Comparison of ENCODE assay signal across 1 cellular context in the genomic region with DNA sequence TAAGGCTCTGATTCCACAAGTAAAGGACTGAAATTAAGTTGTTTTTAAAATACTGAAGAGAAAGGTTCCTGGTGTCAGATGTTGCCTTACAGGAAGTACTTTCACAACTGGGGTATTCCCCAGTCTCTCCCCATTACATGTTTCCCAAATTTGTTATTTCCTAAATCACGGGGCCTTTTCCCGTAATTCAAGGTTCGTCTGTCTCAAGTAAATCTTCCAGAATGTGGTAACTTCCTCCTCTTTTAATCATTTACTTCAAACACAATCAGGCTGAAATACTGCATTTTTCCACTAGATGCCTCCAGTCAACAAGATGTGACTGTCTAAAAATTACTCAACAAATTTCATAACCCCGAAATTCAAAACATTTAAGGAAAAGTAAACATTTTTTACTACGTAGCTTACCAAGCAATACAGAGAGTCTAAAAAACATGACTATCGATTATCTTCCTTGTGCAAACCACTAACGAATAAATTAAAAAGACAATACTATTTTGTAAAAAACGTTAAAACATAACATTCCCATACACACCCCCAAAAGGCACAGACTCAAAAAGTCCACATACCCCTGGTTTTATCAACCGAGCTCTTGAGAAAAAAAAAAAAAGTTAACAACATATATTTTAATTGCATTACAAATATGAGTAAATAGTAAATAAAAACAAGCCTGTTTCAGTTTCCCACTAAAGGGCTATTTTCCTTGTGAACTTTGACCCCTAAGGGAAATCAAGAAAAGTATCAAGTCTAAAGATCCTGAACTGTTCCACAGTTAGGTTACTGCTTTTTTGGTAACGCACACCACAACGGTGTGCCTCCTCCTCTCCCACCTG.
TF ChIP-seq lines count a peak whose summit lies in the region.

No MANE protein-coding gene starts in this region.

TF ChIP-seq in HEK293, 187 proteins besides CTCF, POLR2A, EP300 and RAD21 (continued from another document and continues in another):
- TF ChIP-seq, protein P1, sequence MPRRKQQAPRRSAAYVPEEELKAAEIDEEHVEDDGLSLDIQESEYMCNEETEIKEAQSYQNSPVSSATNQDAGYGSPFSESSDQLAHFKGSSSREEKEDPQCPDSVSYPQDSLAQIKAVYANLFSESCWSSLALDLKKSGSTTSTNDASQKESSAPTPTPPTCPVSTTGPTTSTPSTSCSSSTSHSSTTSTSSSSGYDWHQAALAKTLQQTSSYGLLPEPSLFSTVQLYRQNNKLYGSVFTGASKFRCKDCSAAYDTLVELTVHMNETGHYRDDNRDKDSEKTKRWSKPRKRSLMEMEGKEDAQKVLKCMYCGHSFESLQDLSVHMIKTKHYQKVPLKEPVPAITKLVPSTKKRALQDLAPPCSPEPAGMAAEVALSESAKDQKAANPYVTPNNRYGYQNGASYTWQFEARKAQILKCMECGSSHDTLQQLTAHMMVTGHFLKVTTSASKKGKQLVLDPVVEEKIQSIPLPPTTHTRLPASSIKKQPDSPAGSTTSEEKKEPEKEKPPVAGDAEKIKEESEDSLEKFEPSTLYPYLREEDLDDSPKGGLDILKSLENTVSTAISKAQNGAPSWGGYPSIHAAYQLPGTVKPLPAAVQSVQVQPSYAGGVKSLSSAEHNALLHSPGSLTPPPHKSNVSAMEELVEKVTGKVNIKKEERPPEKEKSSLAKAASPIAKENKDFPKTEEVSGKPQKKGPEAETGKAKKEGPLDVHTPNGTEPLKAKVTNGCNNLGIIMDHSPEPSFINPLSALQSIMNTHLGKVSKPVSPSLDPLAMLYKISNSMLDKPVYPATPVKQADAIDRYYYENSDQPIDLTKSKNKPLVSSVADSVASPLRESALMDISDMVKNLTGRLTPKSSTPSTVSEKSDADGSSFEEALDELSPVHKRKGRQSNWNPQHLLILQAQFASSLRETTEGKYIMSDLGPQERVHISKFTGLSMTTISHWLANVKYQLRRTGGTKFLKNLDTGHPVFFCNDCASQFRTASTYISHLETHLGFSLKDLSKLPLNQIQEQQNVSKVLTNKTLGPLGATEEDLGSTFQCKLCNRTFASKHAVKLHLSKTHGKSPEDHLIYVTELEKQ (tag by site-specific recombination; IDR thresholded peaks at IDR 0.05; ENCODE audit: borderline replicate concordance) = no peak
- TF ChIP-seq ZNF19 (tag by site-specific recombination; IDR thresholded peaks at IDR 0.05; ENCODE audit: low read depth) (no peak), OVOL3 (tag by site-specific recombination; IDR thresholded peaks at IDR 0.05) (no peak), ZNF391 (tag by site-specific recombination; IDR thresholded peaks at IDR 0.05; ENCODE audit: borderline replicate concordance, low read depth) (no peak), ZNF660 (tag by site-specific recombination; IDR thresholded peaks at IDR 0.05) (peak; percentile 79), ZNF221 (tag by site-specific recombination; IDR thresholded peaks at IDR 0.05; ENCODE audit: borderline replicate concordance) (no peak), ZNF830 (tag by site-specific recombination; IDR thresholded peaks at IDR 0.05; ENCODE audit: low read depth) (no peak), MYNN (tag by site-specific recombination; IDR thresholded peaks at IDR 0.05; ENCODE audit: borderline replicate concordance) (no peak), TCF7L2 (IDR thresholded peaks at IDR 0.05; ENCODE audit: borderline replicate concordance, low read depth, low read length) (no peak), ZBTB8A (tag by site-specific recombination; IDR thresholded peaks at IDR 0.05) (0 out of 2 replicates have a peak, but pooled peaks have one; percentile 25), ZNF623 (tag by site-specific recombination; IDR thresholded peaks at IDR 0.05) (no peak), ZNF514 (tag by site-specific recombination; IDR thresholded peaks at IDR 0.05) (no peak), ZNF529 (tag by site-specific recombination; IDR thresholded peaks at IDR 0.05; ENCODE audit: insufficient replicate concordance) (no peak), ZNF837 (tag by site-specific recombination; IDR thresholded peaks at IDR 0.05) (no peak), ZXDB (tag by site-specific recombination; IDR thresholded peaks at IDR 0.05) (no peak), ZNF654 (tag by site-specific recombination; IDR thresholded peaks at IDR 0.05; ENCODE audit: low read depth) (peak; percentile 94), ZNF843 (tag by site-specific recombination; IDR thresholded peaks at IDR 0.05) (no peak), KLF1 (tag by site-specific recombination; IDR thresholded peaks at IDR 0.05) (no peak), YY1 (tag by site-specific recombination; IDR thresholded peaks at IDR 0.05) (no peak), ZNF169 (tag by site-specific recombination; IDR thresholded peaks at IDR 0.05) (no peak), ZNF626 (tag by site-specific recombination; IDR thresholded peaks at IDR 0.05) (no peak), ZNF341 (tag by site-specific recombination; IDR thresholded peaks at IDR 0.05; ENCODE audit: low read depth) (no peak), ZNF768 (tag by site-specific recombination; IDR thresholded peaks at IDR 0.05) (no peak), EGR2 (tag by site-specific recombination; IDR thresholded peaks at IDR 0.05; ENCODE audit: low read depth) (no peak), RBAK (tag by site-specific recombination; IDR thresholded peaks at IDR 0.05) (no peak), SP7 (tag by site-specific recombination; IDR thresholded peaks at IDR 0.05) (peak; percentile 18; the same call in 1 of the 2 replicates), ZNF585B (tag by site-specific recombination; IDR thresholded peaks at IDR 0.05) (no peak), SP3 (tag by site-specific recombination; IDR thresholded peaks at IDR 0.05) (no peak), KLF7 (tag by site-specific recombination; IDR thresholded peaks at IDR 0.05; ENCODE audit: borderline replicate concordance) (no peak)
- TF ChIP-seq, protein P2, sequence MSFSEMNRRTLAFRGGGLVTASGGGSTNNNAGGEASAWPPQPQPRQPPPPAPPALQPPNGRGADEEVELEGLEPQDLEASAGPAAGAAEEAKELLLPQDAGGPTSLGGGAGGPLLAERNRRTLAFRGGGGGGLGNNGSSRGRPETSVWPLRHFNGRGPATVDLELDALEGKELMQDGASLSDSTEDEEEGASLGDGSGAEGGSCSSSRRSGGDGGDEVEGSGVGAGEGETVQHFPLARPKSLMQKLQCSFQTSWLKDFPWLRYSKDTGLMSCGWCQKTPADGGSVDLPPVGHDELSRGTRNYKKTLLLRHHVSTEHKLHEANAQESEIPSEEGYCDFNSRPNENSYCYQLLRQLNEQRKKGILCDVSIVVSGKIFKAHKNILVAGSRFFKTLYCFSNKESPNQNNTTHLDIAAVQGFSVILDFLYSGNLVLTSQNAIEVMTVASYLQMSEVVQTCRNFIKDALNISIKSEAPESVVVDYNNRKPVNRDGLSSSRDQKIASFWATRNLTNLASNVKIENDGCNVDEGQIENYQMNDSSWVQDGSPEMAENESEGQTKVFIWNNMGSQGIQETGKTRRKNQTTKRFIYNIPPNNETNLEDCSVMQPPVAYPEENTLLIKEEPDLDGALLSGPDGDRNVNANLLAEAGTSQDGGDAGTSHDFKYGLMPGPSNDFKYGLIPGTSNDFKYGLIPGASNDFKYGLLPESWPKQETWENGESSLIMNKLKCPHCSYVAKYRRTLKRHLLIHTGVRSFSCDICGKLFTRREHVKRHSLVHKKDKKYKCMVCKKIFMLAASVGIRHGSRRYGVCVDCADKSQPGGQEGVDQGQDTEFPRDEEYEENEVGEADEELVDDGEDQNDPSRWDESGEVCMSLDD (tag by site-specific recombination; IDR thresholded peaks at IDR 0.05) = no peak
- TF ChIP-seq, protein P3, sequence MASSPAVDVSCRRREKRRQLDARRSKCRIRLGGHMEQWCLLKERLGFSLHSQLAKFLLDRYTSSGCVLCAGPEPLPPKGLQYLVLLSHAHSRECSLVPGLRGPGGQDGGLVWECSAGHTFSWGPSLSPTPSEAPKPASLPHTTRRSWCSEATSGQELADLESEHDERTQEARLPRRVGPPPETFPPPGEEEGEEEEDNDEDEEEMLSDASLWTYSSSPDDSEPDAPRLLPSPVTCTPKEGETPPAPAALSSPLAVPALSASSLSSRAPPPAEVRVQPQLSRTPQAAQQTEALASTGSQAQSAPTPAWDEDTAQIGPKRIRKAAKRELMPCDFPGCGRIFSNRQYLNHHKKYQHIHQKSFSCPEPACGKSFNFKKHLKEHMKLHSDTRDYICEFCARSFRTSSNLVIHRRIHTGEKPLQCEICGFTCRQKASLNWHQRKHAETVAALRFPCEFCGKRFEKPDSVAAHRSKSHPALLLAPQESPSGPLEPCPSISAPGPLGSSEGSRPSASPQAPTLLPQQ (tag by site-specific recombination; IDR thresholded peaks at IDR 0.05) = no peak
- TF ChIP-seq, protein P4, sequence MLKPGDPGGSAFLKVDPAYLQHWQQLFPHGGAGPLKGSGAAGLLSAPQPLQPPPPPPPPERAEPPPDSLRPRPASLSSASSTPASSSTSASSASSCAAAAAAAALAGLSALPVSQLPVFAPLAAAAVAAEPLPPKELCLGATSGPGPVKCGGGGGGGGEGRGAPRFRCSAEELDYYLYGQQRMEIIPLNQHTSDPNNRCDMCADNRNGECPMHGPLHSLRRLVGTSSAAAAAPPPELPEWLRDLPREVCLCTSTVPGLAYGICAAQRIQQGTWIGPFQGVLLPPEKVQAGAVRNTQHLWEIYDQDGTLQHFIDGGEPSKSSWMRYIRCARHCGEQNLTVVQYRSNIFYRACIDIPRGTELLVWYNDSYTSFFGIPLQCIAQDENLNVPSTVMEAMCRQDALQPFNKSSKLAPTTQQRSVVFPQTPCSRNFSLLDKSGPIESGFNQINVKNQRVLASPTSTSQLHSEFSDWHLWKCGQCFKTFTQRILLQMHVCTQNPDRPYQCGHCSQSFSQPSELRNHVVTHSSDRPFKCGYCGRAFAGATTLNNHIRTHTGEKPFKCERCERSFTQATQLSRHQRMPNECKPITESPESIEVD (tag by site-specific recombination; IDR thresholded peaks at IDR 0.05) = peak; percentile 59
- TF ChIP-seq, protein P5, sequence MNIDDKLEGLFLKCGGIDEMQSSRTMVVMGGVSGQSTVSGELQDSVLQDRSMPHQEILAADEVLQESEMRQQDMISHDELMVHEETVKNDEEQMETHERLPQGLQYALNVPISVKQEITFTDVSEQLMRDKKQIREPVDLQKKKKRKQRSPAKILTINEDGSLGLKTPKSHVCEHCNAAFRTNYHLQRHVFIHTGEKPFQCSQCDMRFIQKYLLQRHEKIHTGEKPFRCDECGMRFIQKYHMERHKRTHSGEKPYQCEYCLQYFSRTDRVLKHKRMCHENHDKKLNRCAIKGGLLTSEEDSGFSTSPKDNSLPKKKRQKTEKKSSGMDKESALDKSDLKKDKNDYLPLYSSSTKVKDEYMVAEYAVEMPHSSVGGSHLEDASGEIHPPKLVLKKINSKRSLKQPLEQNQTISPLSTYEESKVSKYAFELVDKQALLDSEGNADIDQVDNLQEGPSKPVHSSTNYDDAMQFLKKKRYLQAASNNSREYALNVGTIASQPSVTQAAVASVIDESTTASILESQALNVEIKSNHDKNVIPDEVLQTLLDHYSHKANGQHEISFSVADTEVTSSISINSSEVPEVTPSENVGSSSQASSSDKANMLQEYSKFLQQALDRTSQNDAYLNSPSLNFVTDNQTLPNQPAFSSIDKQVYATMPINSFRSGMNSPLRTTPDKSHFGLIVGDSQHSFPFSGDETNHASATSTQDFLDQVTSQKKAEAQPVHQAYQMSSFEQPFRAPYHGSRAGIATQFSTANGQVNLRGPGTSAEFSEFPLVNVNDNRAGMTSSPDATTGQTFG (tag by site-specific recombination; IDR thresholded peaks at IDR 0.05; ENCODE audit: borderline replicate concordance) = no peak
- TF ChIP-seq, protein P6, sequence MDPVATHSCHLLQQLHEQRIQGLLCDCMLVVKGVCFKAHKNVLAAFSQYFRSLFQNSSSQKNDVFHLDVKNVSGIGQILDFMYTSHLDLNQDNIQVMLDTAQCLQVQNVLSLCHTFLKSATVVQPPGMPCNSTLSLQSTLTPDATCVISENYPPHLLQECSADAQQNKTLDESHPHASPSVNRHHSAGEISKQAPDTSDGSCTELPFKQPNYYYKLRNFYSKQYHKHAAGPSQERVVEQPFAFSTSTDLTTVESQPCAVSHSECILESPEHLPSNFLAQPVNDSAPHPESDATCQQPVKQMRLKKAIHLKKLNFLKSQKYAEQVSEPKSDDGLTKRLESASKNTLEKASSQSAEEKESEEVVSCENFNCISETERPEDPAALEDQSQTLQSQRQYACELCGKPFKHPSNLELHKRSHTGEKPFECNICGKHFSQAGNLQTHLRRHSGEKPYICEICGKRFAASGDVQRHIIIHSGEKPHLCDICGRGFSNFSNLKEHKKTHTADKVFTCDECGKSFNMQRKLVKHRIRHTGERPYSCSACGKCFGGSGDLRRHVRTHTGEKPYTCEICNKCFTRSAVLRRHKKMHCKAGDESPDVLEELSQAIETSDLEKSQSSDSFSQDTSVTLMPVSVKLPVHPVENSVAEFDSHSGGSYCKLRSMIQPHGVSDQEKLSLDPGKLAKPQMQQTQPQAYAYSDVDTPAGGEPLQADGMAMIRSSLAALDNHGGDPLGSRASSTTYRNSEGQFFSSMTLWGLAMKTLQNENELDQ (tag by site-specific recombination; IDR thresholded peaks at IDR 0.05; ENCODE audit: low read depth) = no peak
- TF ChIP-seq, protein P7, sequence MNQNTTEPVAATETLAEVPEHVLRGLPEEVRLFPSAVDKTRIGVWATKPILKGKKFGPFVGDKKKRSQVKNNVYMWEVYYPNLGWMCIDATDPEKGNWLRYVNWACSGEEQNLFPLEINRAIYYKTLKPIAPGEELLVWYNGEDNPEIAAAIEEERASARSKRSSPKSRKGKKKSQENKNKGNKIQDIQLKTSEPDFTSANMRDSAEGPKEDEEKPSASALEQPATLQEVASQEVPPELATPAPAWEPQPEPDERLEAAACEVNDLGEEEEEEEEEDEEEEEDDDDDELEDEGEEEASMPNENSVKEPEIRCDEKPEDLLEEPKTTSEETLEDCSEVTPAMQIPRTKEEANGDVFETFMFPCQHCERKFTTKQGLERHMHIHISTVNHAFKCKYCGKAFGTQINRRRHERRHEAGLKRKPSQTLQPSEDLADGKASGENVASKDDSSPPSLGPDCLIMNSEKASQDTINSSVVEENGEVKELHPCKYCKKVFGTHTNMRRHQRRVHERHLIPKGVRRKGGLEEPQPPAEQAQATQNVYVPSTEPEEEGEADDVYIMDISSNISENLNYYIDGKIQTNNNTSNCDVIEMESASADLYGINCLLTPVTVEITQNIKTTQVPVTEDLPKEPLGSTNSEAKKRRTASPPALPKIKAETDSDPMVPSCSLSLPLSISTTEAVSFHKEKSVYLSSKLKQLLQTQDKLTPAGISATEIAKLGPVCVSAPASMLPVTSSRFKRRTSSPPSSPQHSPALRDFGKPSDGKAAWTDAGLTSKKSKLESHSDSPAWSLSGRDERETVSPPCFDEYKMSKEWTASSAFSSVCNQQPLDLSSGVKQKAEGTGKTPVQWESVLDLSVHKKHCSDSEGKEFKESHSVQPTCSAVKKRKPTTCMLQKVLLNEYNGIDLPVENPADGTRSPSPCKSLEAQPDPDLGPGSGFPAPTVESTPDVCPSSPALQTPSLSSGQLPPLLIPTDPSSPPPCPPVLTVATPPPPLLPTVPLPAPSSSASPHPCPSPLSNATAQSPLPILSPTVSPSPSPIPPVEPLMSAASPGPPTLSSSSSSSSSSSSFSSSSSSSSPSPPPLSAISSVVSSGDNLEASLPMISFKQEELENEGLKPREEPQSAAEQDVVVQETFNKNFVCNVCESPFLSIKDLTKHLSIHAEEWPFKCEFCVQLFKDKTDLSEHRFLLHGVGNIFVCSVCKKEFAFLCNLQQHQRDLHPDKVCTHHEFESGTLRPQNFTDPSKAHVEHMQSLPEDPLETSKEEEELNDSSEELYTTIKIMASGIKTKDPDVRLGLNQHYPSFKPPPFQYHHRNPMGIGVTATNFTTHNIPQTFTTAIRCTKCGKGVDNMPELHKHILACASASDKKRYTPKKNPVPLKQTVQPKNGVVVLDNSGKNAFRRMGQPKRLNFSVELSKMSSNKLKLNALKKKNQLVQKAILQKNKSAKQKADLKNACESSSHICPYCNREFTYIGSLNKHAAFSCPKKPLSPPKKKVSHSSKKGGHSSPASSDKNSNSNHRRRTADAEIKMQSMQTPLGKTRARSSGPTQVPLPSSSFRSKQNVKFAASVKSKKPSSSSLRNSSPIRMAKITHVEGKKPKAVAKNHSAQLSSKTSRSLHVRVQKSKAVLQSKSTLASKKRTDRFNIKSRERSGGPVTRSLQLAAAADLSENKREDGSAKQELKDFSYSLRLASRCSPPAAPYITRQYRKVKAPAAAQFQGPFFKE (tag by site-specific recombination; IDR thresholded peaks at IDR 0.05; ENCODE audit: borderline replicate concordance) = no peak
